11 cellular contexts compared by ENCODE assay signal in the genomic region with DNA sequence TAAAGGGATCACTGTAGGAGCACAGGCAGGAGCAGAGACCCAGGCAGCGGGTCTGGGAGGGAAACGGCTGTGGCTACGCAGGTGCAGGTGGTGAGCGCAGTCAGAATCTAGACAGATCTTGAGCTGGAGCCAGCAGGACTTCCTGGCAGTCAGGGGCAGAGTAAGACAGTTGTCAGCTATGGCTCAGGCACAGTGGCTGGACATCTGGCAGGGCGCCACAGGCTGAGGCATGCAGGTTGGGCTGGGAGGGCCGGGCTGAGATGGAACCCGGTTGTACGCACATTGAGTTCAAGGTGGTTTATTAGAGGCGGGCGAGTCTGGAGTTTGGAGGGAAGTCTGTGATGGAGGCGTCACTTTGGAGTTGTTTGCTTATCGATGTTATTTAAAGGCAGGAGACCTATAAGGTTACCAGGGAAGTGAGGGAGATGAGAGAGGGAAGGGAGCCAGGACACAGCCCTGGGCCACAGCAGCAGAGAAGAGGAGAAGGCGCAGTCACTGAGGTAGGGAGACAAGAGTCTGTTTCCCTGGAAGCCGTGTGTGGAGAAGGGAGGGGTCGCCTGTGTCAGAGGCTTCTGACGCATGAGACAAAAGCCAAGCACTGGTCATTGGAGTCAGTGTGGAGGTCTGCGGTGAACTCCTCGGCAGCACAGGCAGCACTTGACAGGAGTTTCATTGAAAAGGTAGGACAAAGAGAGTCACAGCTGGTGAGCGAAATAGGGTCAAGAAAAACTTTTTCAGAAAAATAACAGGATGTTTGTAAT.
A peak's percentile ranks its signal among the peaks of the same experiment; 100 is the strongest.
DNase-seq lines count a peak whose midpoint lies in the region; ATAC-seq and TF ChIP-seq lines count a peak whose summit lies in the region.
"Had no signal": no experiment of that assay in that cellular context is flagged by ENCODE, and none has a peak within 500 bp of the region (broad histone marks: within the 10 kb centered on the region; RNA-seq: fewer than 3 reads in every experiment).

No MANE protein-coding gene starts in this region.

- H2BK15ac ChIP-seq in IMR-90 (ENCODE audit: low read depth, low read length): no peak overlapping the region

- in situ Hi-C loops in IMR-90 (cut with MboI; ENCODE audit: low sequenced_read_pairs): loop anchor here (5.0 to 25.0 kb wide), 2 partner anchors 153 to 523 kb away; a partner anchor contains a TSS

- H2AFZ ChIP-seq in IMR-90 (replicated peaks; ENCODE audit: low read length, poor library complexity): no peak overlapping the region

- DNase-seq in CD4-positive, alpha-beta T cell: no peak
- DNase-seq in IMR-90 (peak; percentile 37), SK-N-DZ (ENCODE audit: low spot score) (peak; percentile 46), iPS-NIHi11 (ENCODE audit: low spot score) (peak; percentile 26), anterior cingulate cortex (lab: John Stamatoyannopoulos, UW) (no peak), aorta (no peak), esophagus squamous epithelium (lab: John Stamatoyannopoulos, UW) (no peak)
- no peak for DNase-seq in activated CD4-positive, alpha-beta memory T cell treated with anti-CD3 and anti-CD28 coated beads, Interleukin-2, amount 10 ng/mL, durations not matched to agents 7 days and 5 days
- DNase-seq: activated naive CD4-positive, alpha-beta T cell treated with anti-CD3 and anti-CD28 coated beads, Interleukin-2, amount 10 ng/mL, durations not matched to agents 7 days and 5 days; MV-4-11; T1000 had no signal

- no peak for TF ChIP-seq RAD21 in IMR-90 (IDR thresholded peaks at IDR 0.05; ENCODE audit: low read length)

- H3K4me1 Mint-ChIP-seq in CD4-positive, alpha-beta T cell (ENCODE audit: low read depth): peaks cover 45% of the 10 kb centered on the region
- H3K4me1 Mint-ChIP-seq in activated CD4-positive, alpha-beta memory T cell treated with anti-CD3 and anti-CD28 coated beads, Interleukin-2, amount 10 ng/mL, durations not matched to agents 7 days and 5 days: no peaks in the 10 kb centered on the region

- H3K27ac ChIP-seq in CD4-positive, alpha-beta T cell (ENCODE audit: low read depth, low read length): no peak overlapping the region
- H3K27ac ChIP-seq in IMR-90 (ENCODE audit: insufficient read depth, low read length): no peak overlapping the region
- no peak overlapping the region for H3K27ac ChIP-seq in aorta (ENCODE audit: low read depth in 1 of 2, low read length in 2 of 2)
- H3K27ac ChIP-seq in esophagus squamous epithelium: no peak overlapping the region

- no peak overlapping the region for H3K4me2 ChIP-seq in IMR-90 (ENCODE audit: low read depth, low read length)

- H3K79me1 ChIP-seq in IMR-90 (ENCODE audit: low read depth in 1 of 2, low read length in 2 of 2): no peaks in the 10 kb centered on the region

- H2AK5ac ChIP-seq in IMR-90 (ENCODE audit: low read depth, low read length): no peak overlapping the region

- 63% methylated on average over 15 of the region's 19 CpGs; no CpG with 5 or more reads in 1 of the 2 experiments for WGBS in IMR-90 (ENCODE audit: extremely low coverage in 2 of 2, insufficient read length in 1 of 2), 2 experiments
- 63 to 66% methylated on average over 19 of the region's 19 CpGs for WGBS in aorta, 2 donors
- 62 to 76% methylated on average over 18 to 19 of the region's 19 CpGs for WGBS in esophagus squamous epithelium, 2 donors

- no peak overlapping the region for H3K4me3 Mint-ChIP-seq in CD4-positive, alpha-beta T cell
- no peak overlapping the region for H3K4me3 Mint-ChIP-seq in activated CD4-positive, alpha-beta memory T cell treated with anti-CD3 and anti-CD28 coated beads, Interleukin-2, amount 10 ng/mL, durations not matched to agents 7 days and 5 days
- H3K4me3 Mint-ChIP-seq: activated naive CD4-positive, alpha-beta T cell treated with anti-CD3 and anti-CD28 coated beads, Interleukin-2, amount 10 ng/mL, durations not matched to agents 7 days and 5 days had no signal

- no peak overlapping the region for H3K56ac ChIP-seq in IMR-90 (ENCODE audit: extremely low read depth, insufficient read depth, low read length)

- intact Hi-C loops in CD4-positive, alpha-beta T cell (cut with DNase I, micrococcal nuclease): loop anchor here (5.0 to 10.0 kb wide), 4 partner anchors 58 to 286 kb away; no protein-coding TSS in a partner anchor
- intact Hi-C loops in IMR-90 (cut with micrococcal nuclease): no loop called here
- intact Hi-C loops in aorta (cut with DNase I): no loop called here
- intact Hi-C loops in esophagus squamous epithelium (cut with DNase I): loop anchor here (5.0 kb wide), 1 partner anchor 158 kb away; no protein-coding TSS in a partner anchor

- no peak overlapping the region for H2BK5ac ChIP-seq in IMR-90 (ENCODE audit: low read depth, low read length, poor library complexity, severe bottlenecking)

- no peaks in the 10 kb centered on the region for H3K27me3 Mint-ChIP-seq in CD4-positive, alpha-beta T cell
- H3K27me3 Mint-ChIP-seq in activated CD4-positive, alpha-beta memory T cell treated with anti-CD3 and anti-CD28 coated beads, Interleukin-2, amount 10 ng/mL, durations not matched to agents 7 days and 5 days: no peaks in the 10 kb centered on the region
- H3K27me3 Mint-ChIP-seq: activated naive CD4-positive, alpha-beta T cell treated with anti-CD3 and anti-CD28 coated beads, Interleukin-2, amount 10 ng/mL, durations not matched to agents 7 days and 5 days had no signal

- H3K9ac ChIP-seq in IMR-90 (ENCODE audit: low read depth, low read length): no peak overlapping the region

- H3K9me3 Mint-ChIP-seq in CD4-positive, alpha-beta T cell: no peaks in the 10 kb centered on the region
- no peaks in the 10 kb centered on the region for H3K9me3 Mint-ChIP-seq in activated CD4-positive, alpha-beta memory T cell treated with anti-CD3 and anti-CD28 coated beads, Interleukin-2, amount 10 ng/mL, durations not matched to agents 7 days and 5 days
- H3K9me3 Mint-ChIP-seq: activated naive CD4-positive, alpha-beta T cell treated with anti-CD3 and anti-CD28 coated beads, Interleukin-2, amount 10 ng/mL, durations not matched to agents 7 days and 5 days had no signal

- no peak overlapping the region for H3K23ac ChIP-seq in IMR-90 (ENCODE audit: low read depth, low read length)

- POLR2A ChIA-PET in CD4-positive, alpha-beta T cell (lab: Charles Lee): interaction anchor here (0.5 to 2.0 kb wide), 3 partner anchors 11 to 160 kb away, joined by 3 to 8 read pairs (median 3); no protein-coding TSS in a partner anchor
- POLR2A ChIA-PET in IMR-90 (lab: Charles Lee; ENCODE audit: unreplicated experiment): no interaction called here
- POLR2A ChIA-PET in activated CD4-positive, alpha-beta memory T cell treated with anti-CD3 and anti-CD28 coated beads, Interleukin-2, amount 10 ng/mL, durations not matched to agents 7 days and 5 days (lab: Charles Lee): no interaction called here

- no peaks in the 10 kb centered on the region for H3K27me3 ChIP-seq in CD4-positive, alpha-beta T cell (ENCODE audit: control insufficient read depth, insufficient read depth, low read length)
- no peaks in the 10 kb centered on the region for H3K27me3 ChIP-seq in IMR-90 (ENCODE audit: control insufficient read depth, insufficient read depth, low read length)
- H3K27me3 ChIP-seq in aorta (ENCODE audit: control insufficient read depth in 1 of 2, insufficient read depth in 2 of 2, low read length in 1 of 2): no peaks in the 10 kb centered on the region
- no peaks in the 10 kb centered on the region for H3K27me3 ChIP-seq in esophagus squamous epithelium

- no peak overlapping the region for H2BK20ac ChIP-seq in IMR-90 (ENCODE audit: low read depth, low read length)

- H3K14ac ChIP-seq in IMR-90 (replicated peaks; ENCODE audit: low read depth, low read length): no peak overlapping the region

- BruUV-seq in IMR-90 (replicated peaks; lab: Mats Ljungman, UMichigan): no TSS peak

- H3K36me3 Mint-ChIP-seq in CD4-positive, alpha-beta T cell (ENCODE audit: low read depth): no peaks in the 10 kb centered on the region
- H3K36me3 Mint-ChIP-seq in activated CD4-positive, alpha-beta memory T cell treated with anti-CD3 and anti-CD28 coated beads, Interleukin-2, amount 10 ng/mL, durations not matched to agents 7 days and 5 days (ENCODE audit: low read depth): no peaks in the 10 kb centered on the region

- CTCF ChIA-PET in CD4-positive, alpha-beta T cell (lab: Charles Lee): no interaction called here
- CTCF ChIA-PET in IMR-90 (lab: Yijun Ruan, JAX): no interaction called here
- CTCF ChIA-PET in activated CD4-positive, alpha-beta memory T cell treated with anti-CD3 and anti-CD28 coated beads, Interleukin-2, amount 10 ng/mL, durations not matched to agents 7 days and 5 days (lab: Charles Lee): no interaction called here

- H3K9me3 ChIP-seq in CD4-positive, alpha-beta T cell (ENCODE audit: control insufficient read depth, low read length): no peaks in the 10 kb centered on the region
- H3K9me3 ChIP-seq in IMR-90 (ENCODE audit: control insufficient read depth, insufficient read depth, low read length) (no peaks in the 10 kb centered on the region), aorta (ENCODE audit: control insufficient read depth, low read length) (no peaks in the 10 kb centered on the region), esophagus squamous epithelium (no peaks in the 10 kb centered on the region)

- H3K4me1 ChIP-seq in IMR-90 (ENCODE audit: control insufficient read depth, insufficient read depth, low read length) (peaks cover 11% of the 10 kb centered on the region), aorta (ENCODE audit: control insufficient read depth in 1 of 2, insufficient read depth in 2 of 2, low read length in 2 of 2) (no peaks in the 10 kb centered on the region), esophagus squamous epithelium (no peaks in the 10 kb centered on the region)

- dilution Hi-C loops in IMR-90 (cut with HindIII; ENCODE audit: low sequenced_read_pairs, unreplicated experiment): no loop called here

- H4K20me1 ChIP-seq in IMR-90 (ENCODE audit: insufficient read depth, low read length): no peaks in the 10 kb centered on the region

- no peak for TF ChIP-seq CTCF in CD4-positive, alpha-beta T cell (IDR thresholded peaks at IDR 0.05)
- TF ChIP-seq CTCF in IMR-90 (conservative IDR thresholded peaks at IDR 0.05; ENCODE audit: low read depth, low read length) (no peak), esophagus squamous epithelium (IDR thresholded peaks at IDR 0.05) (no peak)

- no peak overlapping the region for H4K8ac ChIP-seq in IMR-90 (ENCODE audit: low read depth in 2 of 2, low read length in 2 of 2)

- H3K4ac ChIP-seq in IMR-90 (ENCODE audit: low read depth, low read length): no peak overlapping the region

- H4K5ac ChIP-seq in IMR-90 (ENCODE audit: low read depth, low read length): no peak overlapping the region

- peak overlapping the region; percentile 29 for H2AK9ac ChIP-seq in IMR-90 (replicated peaks; ENCODE audit: low read depth, low read length, poor library complexity)

- H3K36me3 ChIP-seq in IMR-90 (ENCODE audit: control insufficient read depth, insufficient read depth, low read length) (no peaks in the 10 kb centered on the region), aorta (ENCODE audit: control insufficient read depth in 1 of 2, insufficient read depth in 2 of 2, low read length in 1 of 2) (no peaks in the 10 kb centered on the region), esophagus squamous epithelium (no peaks in the 10 kb centered on the region)

- peaks cover 4% of the 10 kb centered on the region; the same call in 1 of the 2 replicates for H3K9me1 ChIP-seq in IMR-90 (ENCODE audit: insufficient read depth, low read length)

- H3K4me3 ChIP-seq in IMR-90 (ENCODE audit: insufficient read depth, low read depth, low read length) (no peak overlapping the region), aorta (ENCODE audit: low read length in 2 of 2) (no peak overlapping the region), esophagus squamous epithelium (no peak overlapping the region)

- no peak overlapping the region for H2BK120ac ChIP-seq in IMR-90 (ENCODE audit: low read depth, low read length)

- H3K18ac ChIP-seq in IMR-90 (ENCODE audit: low read depth, low read length): no peak overlapping the region

- ATAC-seq in CD4-positive, alpha-beta T cell (ENCODE audit: poor library complexity): peak; percentile 41
- ATAC-seq in IMR-90 (ENCODE audit: low read depth) (no peak), aorta (ENCODE audit: low FRiP score) (no peak)

- peak overlapping the region; percentile 28 for H3K27ac Mint-ChIP-seq in CD4-positive, alpha-beta T cell
- no peak overlapping the region for H3K27ac Mint-ChIP-seq in activated CD4-positive, alpha-beta memory T cell treated with anti-CD3 and anti-CD28 coated beads, Interleukin-2, amount 10 ng/mL, durations not matched to agents 7 days and 5 days
- H3K27ac Mint-ChIP-seq: activated naive CD4-positive, alpha-beta T cell treated with anti-CD3 and anti-CD28 coated beads, Interleukin-2, amount 10 ng/mL, durations not matched to agents 7 days and 5 days had no signal

- TF ChIP-seq POLR2A in IMR-90 (IDR thresholded peaks at IDR 0.05; ENCODE audit: low read depth, low read length) (no peak), esophagus squamous epithelium (IDR thresholded peaks at IDR 0.05) (no peak)

- H4K91ac ChIP-seq in IMR-90 (ENCODE audit: insufficient read depth, low read depth, low read length): no peak overlapping the region

Comparison
In these comparisons a context has a peak if more than half of its experiments do, and no peak if none do; other contexts are left out.
1. DNase-seq: peak in IMR-90 (single experiment), SK-N-DZ (single experiment) and iPS-NIHi11 (single experiment); none in CD4-positive, alpha-beta T cell (0 of 10), anterior cingulate cortex (0 of 58), aorta (0 of 2), esophagus squamous epithelium (single experiment) and activated CD4-positive, alpha-beta memory T cell treated with anti-CD3 and anti-CD28 coated beads, Interleukin-2, amount 10 ng/mL, durations not matched to agents 7 days and 5 days (single experiment).
2. intact Hi-C loops: an anchor here in CD4-positive, alpha-beta T cell (5.0 to 10.0 kb wide) and esophagus squamous epithelium (5.0 kb wide); none called in IMR-90 and aorta.